Comparison of ENCODE assay signal across 31 cellular contexts in the genomic region with DNA sequence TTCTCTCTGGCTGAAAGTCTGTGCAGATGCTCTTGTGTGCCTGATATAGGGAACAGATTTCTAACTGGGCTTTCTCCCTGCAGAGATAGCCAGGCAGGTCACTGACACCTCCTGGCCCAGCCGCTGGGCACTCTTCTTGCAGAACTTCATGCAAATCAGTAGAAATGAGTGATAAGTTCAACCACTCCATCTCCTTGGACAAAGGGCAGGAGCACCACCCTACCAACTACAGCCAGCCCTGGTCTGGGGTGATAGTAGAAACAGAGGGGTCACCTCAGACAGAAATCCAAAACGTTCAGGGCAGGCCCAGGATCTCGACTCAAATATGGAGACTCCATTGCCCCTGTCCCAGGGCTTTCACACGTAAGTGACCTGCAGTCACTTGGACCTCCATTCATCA.
"Had no signal": no experiment of that assay in that cellular context is flagged by ENCODE, and none has a peak within 500 bp of the region (broad histone marks: within the 10 kb centered on the region; RNA-seq: fewer than 3 reads in every experiment).

No MANE protein-coding gene starts in this region.

- H3K4me3 Mint-ChIP-seq: naive B cell; naive thymus-derived CD8-positive, alpha-beta T cell; natural killer cell treated with Interleukin-12 subunit alpha and Interleukin-12 subunit beta and Interleukin-15 and Interleukin-18, amount 100 ng/mL, for 72 hours; nephron progenitor cell; neural crest cell; stimulated activated memory B cell treated with anti-CD40 and anti-IgM and Interleukin-4, amounts not matched to agents 10 μg/mL and 1 μg/mL and 100 μg/mL, for 72 hours; stimulated activated naive CD8-positive, alpha-beta T cell treated with anti-CD3 and anti-CD28 coated beads, Interleukin-15, amount 100 ng/mL, for 72 hours had no signal

- H3K4me1 ChIP-seq: parathyroid adenoma, psoas muscle, right lobe of liver, sigmoid colon, suprapubic skin, testis, tibial artery, transverse colon, upper lobe of left lung had no signal

- DNase-seq: naive B cell; naive thymus-derived CD8-positive, alpha-beta T cell; nephron progenitor cell; nucleus accumbens; ovary; posterior cingulate gyrus; psoas muscle; right cardiac atrium; right lobe of liver; sigmoid colon; small intestine; stimulated activated CD4-positive, alpha-beta T cell treated with anti-CD3 and anti-CD28 coated beads, Interleukin-15, amount 100 ng/mL, for 24 hours; stimulated activated CD4-positive, alpha-beta T cell treated with anti-CD3 and anti-CD28 coated beads, Interleukin-2, amount 100 ng/mL, for 24 hours; stimulated activated CD4-positive, alpha-beta T cell treated with anti-CD3 and anti-CD28 coated beads, Interleukin-2, amount 100 ng/mL, for 48 hours; stimulated activated CD4-positive, alpha-beta T cell treated with anti-CD3 and anti-CD28 coated beads, Interleukin-4, amount 100 ng/mL, for 24 hours; stimulated activated CD8-positive, alpha-beta memory T cell treated with anti-CD3 and anti-CD28 coated beads, Interleukin-4, amount 100 ng/mL, for 48 hours; stimulated activated naive CD4-positive, alpha-beta T cell; stimulated activated naive CD8-positive, alpha-beta T cell treated with anti-CD3 and anti-CD28 coated beads, Interleukin-15, amount 100 ng/mL, for 72 hours; stimulated activated naive CD8-positive, alpha-beta T cell treated with anti-CD3 and anti-CD28 coated beads, Interleukin-15, Interleukin-2, amounts not matched to agents 100 U/mL and 50 U/mL, for 24 hours; substantia nigra; testis; tibial artery; transverse colon; upper lobe of left lung had no signal

- H3K27ac Mint-ChIP-seq: naive B cell; naive thymus-derived CD8-positive, alpha-beta T cell; natural killer cell treated with Interleukin-12 subunit alpha and Interleukin-12 subunit beta and Interleukin-15 and Interleukin-18, amount 100 ng/mL, for 72 hours; nephron progenitor cell; progenitor cell of endocrine pancreas; stimulated activated memory B cell treated with anti-CD40 and anti-IgM and Interleukin-4, amounts not matched to agents 10 μg/mL and 1 μg/mL and 100 μg/mL, for 72 hours had no signal

- H3K9me3 ChIP-seq: testis had no signal

- H3K27me3 Mint-ChIP-seq: naive B cell; naive thymus-derived CD8-positive, alpha-beta T cell; natural killer cell treated with Interleukin-12 subunit alpha and Interleukin-12 subunit beta and Interleukin-15 and Interleukin-18, amount 100 ng/mL, for 72 hours; progenitor cell of endocrine pancreas; stimulated activated memory B cell treated with anti-CD40 and anti-IgM and Interleukin-4, amounts not matched to agents 10 μg/mL and 1 μg/mL and 100 μg/mL, for 72 hours; stimulated activated naive CD8-positive, alpha-beta T cell treated with anti-CD3 and anti-CD28 coated beads, Interleukin-15, amount 100 ng/mL, for 72 hours had no signal

- H3K27ac ChIP-seq: neutrophil, ovary, parathyroid adenoma, psoas muscle, right lobe of liver, sigmoid colon, suprapubic skin, testis, tibial artery, transverse colon, upper lobe of left lung had no signal

- H3K27me3 ChIP-seq: neutrophil, ovary, right lobe of liver, sigmoid colon, suprapubic skin, testis, tibial artery, transverse colon, upper lobe of left lung had no signal

- H3K4me3 ChIP-seq: ovary, psoas muscle, right lobe of liver, sigmoid colon, suprapubic skin, testis, tibial artery, transverse colon, upper lobe of left lung had no signal

- H3K36me3 ChIP-seq: neutrophil, ovary, right lobe of liver, sigmoid colon, suprapubic skin, tibial artery, transverse colon, upper lobe of left lung had no signal

- ATAC-seq: naive thymus-derived CD8-positive, alpha-beta T cell; natural killer cell treated with Interleukin-12 subunit alpha and Interleukin-12 subunit beta and Interleukin-15 and Interleukin-18, amount 100 ng/mL, for 72 hours; psoas muscle; right cardiac atrium; right lobe of liver; stimulated activated memory B cell treated with anti-CD40 and anti-IgM and Interleukin-4, amounts not matched to agents 10 μg/mL and 1 μg/mL and 100 μg/mL, for 72 hours; stimulated activated naive CD8-positive, alpha-beta T cell treated with anti-CD3 and anti-CD28 coated beads, Interleukin-15, amount 100 ng/mL, for 72 hours; stimulated activated naive CD8-positive, alpha-beta T cell treated with anti-CD3 and anti-CD28 coated beads, Interleukin-15, Interleukin-2, amounts not matched to agents 100 U/mL and 50 U/mL, for 24 hours had no signal

- H3K36me3 Mint-ChIP-seq: natural killer cell treated with Interleukin-12 subunit alpha and Interleukin-12 subunit beta and Interleukin-15 and Interleukin-18, amount 100 ng/mL, for 72 hours; stimulated activated memory B cell treated with anti-CD40 and anti-IgM and Interleukin-4, amounts not matched to agents 10 μg/mL and 1 μg/mL and 100 μg/mL, for 72 hours had no signal

- H3K4me1 Mint-ChIP-seq: naive B cell; naive thymus-derived CD8-positive, alpha-beta T cell; nephron progenitor cell; neural crest cell; stimulated activated memory B cell treated with anti-CD40 and anti-IgM and Interleukin-4, amounts not matched to agents 10 μg/mL and 1 μg/mL and 100 μg/mL, for 72 hours; stimulated activated naive CD8-positive, alpha-beta T cell treated with anti-CD3 and anti-CD28 coated beads, Interleukin-15, amount 100 ng/mL, for 72 hours had no signal
